In genomic region chr12:106109168-106109910, GRCh38 we compare ENCODE assay signal across 20 cellular contexts. TPM values are rescaled to one million over a fixed set of nuclear protein-coding genes. Genes with fewer than 3 reads are reported as not detected.
DNase-seq lines count a peak whose midpoint lies in the region; ATAC-seq, FAIRE-seq and TF ChIP-seq lines count a peak whose summit lies in the region.
"Had no signal": no experiment of that assay in that cellular context is flagged by ENCODE, and none has a peak within 500 bp of the region (broad histone marks: within the 10 kb centered on the region; RNA-seq: fewer than 3 reads in every experiment).

No MANE protein-coding gene starts in this region.

- peak overlapping the region; percentile 44 for H3K9ac ChIP-seq in HUES6 (ENCODE audit: low read length)

- POLR2A ChIA-PET in CD4-positive, alpha-beta T cell (lab: Charles Lee): no interaction called here

- H3K4me3 ChIP-seq in HUES6 (ENCODE audit: low read depth, low read length) (no peak overlapping the region), bronchial epithelial cell (ENCODE audit: low read depth, low read length) (no peak overlapping the region), left lung (no peak overlapping the region)
- H3K4me3 ChIP-seq: cardiac muscle cell, ovary, SJSA1, stomach had no signal

- peak overlapping the region; percentile 75 for H3K27ac ChIP-seq in HUES6 (ENCODE audit: low read depth, low read length)
- H3K27ac ChIP-seq in left lung: peak overlapping the region in 1 of 2 donors; percentile 13
- H3K27ac ChIP-seq in temporal lobe (ENCODE audit: low read depth, low read length): peak overlapping the region; percentile 78
- no peak overlapping the region for H3K27ac ChIP-seq in CD4-positive, alpha-beta T cell (ENCODE audit: low read depth, low read length)
- H3K27ac ChIP-seq: cardiac muscle cell had no signal

- no peaks in the 10 kb centered on the region for H3K4me1 Mint-ChIP-seq in CD4-positive, alpha-beta T cell (ENCODE audit: low read depth)

- no peak overlapping the region for H3K27ac Mint-ChIP-seq in CD4-positive, alpha-beta T cell

- H3K4me1 ChIP-seq in HUES6 (ENCODE audit: control insufficient read depth, insufficient read depth, low read length) (peaks cover 79% of the 10 kb centered on the region), left lung (peaks cover 27 to 34% of the 10 kb centered on the region in 2 donors)

- H3K36me3 ChIP-seq in HUES6 (ENCODE audit: control insufficient read depth, insufficient read depth, low read length) (peaks cover 3% of the 10 kb centered on the region; the same call in 1 of the 2 replicates), bronchial epithelial cell (ENCODE audit: control insufficient read depth, insufficient read depth, low read length) (no peaks in the 10 kb centered on the region), left lung (no peaks in the 10 kb centered on the region)
- H3K36me3 ChIP-seq: BE2C, cardiac muscle cell, ovary, stomach had no signal

- ATAC-seq in left lung: peak; percentile 43
- ATAC-seq in CD4-positive, alpha-beta T cell (ENCODE audit: poor library complexity): no peak

- H3K9me3 Mint-ChIP-seq in CD4-positive, alpha-beta T cell: no peaks in the 10 kb centered on the region

- no peaks in the 10 kb centered on the region for H3K36me3 Mint-ChIP-seq in CD4-positive, alpha-beta T cell (ENCODE audit: low read depth)

- FAIRE-seq in bronchial epithelial cell (lab: Jason Lieb, UNC): no peak
- FAIRE-seq: frontal cortex, GM18507 had no signal

- TF ChIP-seq CTCF in bronchial epithelial cell (IDR thresholded peaks at IDR 0.05; ENCODE audit: insufficient read depth, low read length, severe bottlenecking): no peak
- no peak for TF ChIP-seq CTCF in left lung (IDR thresholded peaks at IDR 0.05)
- no peak for TF ChIP-seq CTCF in CD4-positive, alpha-beta T cell (IDR thresholded peaks at IDR 0.05)

- intact Hi-C loops in left lung (cut with DNase I): no loop called here
- intact Hi-C loops in CD4-positive, alpha-beta T cell (cut with DNase I, micrococcal nuclease): no loop called here

- H3K9me3 ChIP-seq in HUES6 (ENCODE audit: control insufficient read depth, insufficient read depth, low read depth, low read length): no peaks in the 10 kb centered on the region
- H3K9me3 ChIP-seq in left lung: no peaks in the 10 kb centered on the region
- no peaks in the 10 kb centered on the region for H3K9me3 ChIP-seq in CD4-positive, alpha-beta T cell (ENCODE audit: control insufficient read depth, low read length)
- H3K9me3 ChIP-seq: BE2C, ovary, SJSA1, stomach had no signal

- CTCF ChIA-PET in CD4-positive, alpha-beta T cell (lab: Charles Lee): interaction anchor here (0.7 kb wide), 1 partner anchor 1627 kb away, joined by 5 read pairs; no protein-coding TSS in a partner anchor

- peaks cover 48% of the 10 kb centered on the region for H3K27me3 Mint-ChIP-seq in CD4-positive, alpha-beta T cell

- H3K27me3 ChIP-seq in HUES6 (ENCODE audit: control insufficient read depth, insufficient read depth, low read length) (no peaks in the 10 kb centered on the region), bronchial epithelial cell (ENCODE audit: control insufficient read depth, insufficient read depth, low read length) (no peaks in the 10 kb centered on the region), left lung (no peaks in the 10 kb centered on the region)
- peaks cover 27% of the 10 kb centered on the region for H3K27me3 ChIP-seq in CD4-positive, alpha-beta T cell (ENCODE audit: control insufficient read depth, insufficient read depth, low read length)
- H3K27me3 ChIP-seq: BE2C, cardiac muscle cell, ovary, SJSA1, stomach had no signal

- H3K4me3 Mint-ChIP-seq in CD4-positive, alpha-beta T cell: no peak overlapping the region

- DNase-seq in bronchial epithelial cell (ENCODE audit: low read depth): peak; percentile 31
- DNase-seq in left lung: no peak
- no peak for DNase-seq in iPS-NIHi7 (ENCODE audit: extremely low spot score)
- no peak for DNase-seq in CD4-positive, alpha-beta T cell
- no peak for DNase-seq in stimulated activated CD8-positive, alpha-beta memory T cell treated with anti-CD3 and anti-CD28 coated beads, Interleukin-4, amount 100 ng/mL, for 48 hours
- no peak for DNase-seq in H4 (ENCODE audit: low spot score)
- DNase-seq: activated CD4-positive, alpha-beta T cell treated with anti-CD3 and anti-CD28 coated beads for 4 hours; activated naive CD4-positive, alpha-beta T cell treated with Interleukin-2 at 50 U/mL for 16 hours; BE2C; DMS 273 treated with DMSO at 0.1 percent for 48 hours; NCI-H1694 treated with DMSO at 0.1 percent for 48 hours; ovary; stomach; T1000 had no signal

RNA-seq across cellular contexts. Expression of gene NUAK1, which starts 29.4 kb away (rescaled TPM):
- total RNA-seq in bronchial epithelial cell (3.1 and 7.6 TPM in 2 replicates), left lung (10 to 100 TPM; 11.0 to 11.7 TPM), temporal lobe (35.2 TPM)
- total RNA-seq in CD4-positive, alpha-beta T cell: under 1 TPM in 1 of 2 experiments, not detected in 1; 0.16 TPM
- 7.6 and 9.4 TPM in 2 replicates for total RNA-seq in H4 (2014; rRNA removed; shearing (Covaris generic))
